Comparison of ENCODE assay signal across 6 cellular contexts in the genomic region with DNA sequence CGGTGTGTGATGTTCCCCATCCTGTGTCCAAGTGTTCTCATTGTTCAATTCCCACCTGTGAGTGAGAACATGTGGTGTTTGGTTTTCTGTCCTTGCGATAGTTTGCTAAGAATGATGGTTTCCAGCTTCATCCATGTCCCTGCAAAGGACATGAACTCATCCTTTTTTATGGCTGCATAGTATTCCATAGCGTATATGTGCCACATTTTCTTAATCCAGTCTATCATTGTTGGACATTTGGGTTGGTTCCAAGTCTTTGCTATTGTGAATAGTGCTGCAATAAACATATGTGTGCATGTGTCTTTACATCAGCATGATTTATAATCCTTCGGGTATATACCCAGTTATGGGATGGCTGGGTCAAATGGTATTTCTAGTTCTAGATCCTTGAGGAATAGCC. TPM values are rescaled to one million over a fixed set of nuclear protein-coding genes. Genes with fewer than 3 reads are reported as not detected.
"Had no signal": no experiment of that assay in that cellular context is flagged by ENCODE, and none has a peak within 500 bp of the region (broad histone marks: within the 10 kb centered on the region; RNA-seq: fewer than 3 reads in every experiment).

No MANE protein-coding gene starts in this region.

RNA-seq across cellular contexts. Expression of a gene that starts 45.2 kb away (rescaled TPM):
- total RNA-seq: LHCN-M2, PC-3, RPMI7951, SJCRH30 had no signal

RNA-seq across cellular contexts. Expression of a gene that starts 59.8 kb away (rescaled TPM):
- total RNA-seq: Right ventricle myocardium inferior, RPMI7951, SJCRH30, SK-MEL-5 had no signal
